Comparison of ENCODE assay signal across 8 cellular contexts in genomic region chr7:39465055-39465929, GRCh38.
DNase-seq lines count a peak whose midpoint lies in the region; ATAC-seq and TF ChIP-seq lines count a peak whose summit lies in the region.

No MANE protein-coding gene starts in this region.

- H3K4me1 Mint-ChIP-seq in activated CD8-positive, alpha-beta T cell treated with anti-CD3 and anti-CD28 coated beads, Interleukin-2, amount 10 ng/mL, durations not matched to agents 7 days and 5 days (ENCODE audit: low read depth) = peaks cover 7% of the 10 kb centered on the region
- H3K4me1 Mint-ChIP-seq in progenitor cell of endocrine pancreas (ENCODE audit: low read depth) = peaks cover 13% of the 10 kb centered on the region

- ATAC-seq in GM18520 (IDR thresholded peaks at IDR 0.05; ENCODE audit: unreplicated experiment) (peak; percentile 79), HG03039 (IDR thresholded peaks at IDR 0.05; ENCODE audit: unreplicated experiment) (peak; percentile 88), GM18517 (IDR thresholded peaks at IDR 0.05; ENCODE audit: unreplicated experiment) (no peak)
- ATAC-seq in activated CD8-positive, alpha-beta T cell treated with anti-CD3 and anti-CD28 coated beads, Interleukin-2, amount 10 ng/mL, durations not matched to agents 7 days and 5 days = peak; percentile 73

- peaks cover 24% of the 10 kb centered on the region for H3K27me3 Mint-ChIP-seq in activated CD8-positive, alpha-beta T cell treated with anti-CD3 and anti-CD28 coated beads, Interleukin-2, amount 10 ng/mL, durations not matched to agents 7 days and 5 days (ENCODE audit: low read depth)
- H3K27me3 Mint-ChIP-seq in progenitor cell of endocrine pancreas = no peaks in the 10 kb centered on the region

- no peak overlapping the region for H3K4me3 Mint-ChIP-seq in activated CD8-positive, alpha-beta T cell treated with anti-CD3 and anti-CD28 coated beads, Interleukin-2, amount 10 ng/mL, durations not matched to agents 7 days and 5 days
- H3K4me3 Mint-ChIP-seq in progenitor cell of endocrine pancreas (ENCODE audit: low read depth) = peak overlapping the region; percentile 23

- CTCF ChIA-PET in activated CD8-positive, alpha-beta T cell treated with anti-CD3 and anti-CD28 coated beads, Interleukin-2, amount 10 ng/mL, durations not matched to agents 7 days and 5 days (lab: Charles Lee) = interaction anchor here (0.7 to 5.3 kb wide), 4 partner anchors 9 to 109 kb away, joined by 3 to 25 read pairs (median 4); no protein-coding TSS in a partner anchor

- H3K9me3 Mint-ChIP-seq in activated CD8-positive, alpha-beta T cell treated with anti-CD3 and anti-CD28 coated beads, Interleukin-2, amount 10 ng/mL, durations not matched to agents 7 days and 5 days (ENCODE audit: insufficient read depth) = no peaks in the 10 kb centered on the region
- no peaks in the 10 kb centered on the region for H3K9me3 Mint-ChIP-seq in progenitor cell of endocrine pancreas (ENCODE audit: low read depth)

- peak; percentile 96 for TF ChIP-seq CTCF in progenitor cell of endocrine pancreas (IDR thresholded peaks at IDR 0.05; ENCODE audit: unreplicated experiment)

- POLR2A ChIA-PET in activated CD8-positive, alpha-beta T cell treated with anti-CD3 and anti-CD28 coated beads, Interleukin-2, amount 10 ng/mL, durations not matched to agents 7 days and 5 days (lab: Charles Lee) = no interaction called here

- peak; percentile 64 for DNase-seq in COLO829 (ENCODE audit: low spot score)
- peak; percentile 60 for DNase-seq in NCI-H345 (lab: John Stamatoyannopoulos, UW)
- peak; percentile 55 for DNase-seq in activated CD8-positive, alpha-beta T cell treated with anti-CD3 and anti-CD28 coated beads, Interleukin-2, amount 10 ng/mL, durations not matched to agents 7 days and 5 days
- peak; percentile 34 for DNase-seq in germinal center (ENCODE audit: low spot score)
- peak; percentile 16 for DNase-seq in progenitor cell of endocrine pancreas (ENCODE audit: low spot score, unreplicated experiment)

- no peaks in the 10 kb centered on the region for H3K36me3 Mint-ChIP-seq in activated CD8-positive, alpha-beta T cell treated with anti-CD3 and anti-CD28 coated beads, Interleukin-2, amount 10 ng/mL, durations not matched to agents 7 days and 5 days (ENCODE audit: low read depth)
- no peaks in the 10 kb centered on the region for H3K36me3 Mint-ChIP-seq in progenitor cell of endocrine pancreas (ENCODE audit: insufficient read depth)

- H3K27ac Mint-ChIP-seq in activated CD8-positive, alpha-beta T cell treated with anti-CD3 and anti-CD28 coated beads, Interleukin-2, amount 10 ng/mL, durations not matched to agents 7 days and 5 days = no peak overlapping the region
- peak overlapping the region; percentile 89 for H3K27ac Mint-ChIP-seq in progenitor cell of endocrine pancreas
